Comparison of ENCODE assay signal across 8 cellular contexts in genomic region chr15:60585743-60586708, GRCh38.
A peak's percentile ranks its signal among the peaks of the same experiment; 100 is the strongest.
DNase-seq lines count a peak whose midpoint lies in the region; ATAC-seq and TF ChIP-seq lines count a peak whose summit lies in the region.

No MANE protein-coding gene starts in this region.

- no peaks in the 10 kb centered on the region for H3K9me3 Mint-ChIP-seq in activated CD4-positive, alpha-beta memory T cell treated with anti-CD3 and anti-CD28 coated beads for 36 hours
- no peaks in the 10 kb centered on the region for H3K9me3 Mint-ChIP-seq in natural killer cell

- CTCF ChIA-PET in activated CD4-positive, alpha-beta memory T cell treated with anti-CD3 and anti-CD28 coated beads for 36 hours (lab: Charles Lee): interaction anchor here (0.7 to 11.8 kb wide), 61 partner anchors 9 to 1248 kb away, joined by 3 to 147 read pairs (median 4); no protein-coding TSS in a partner anchor

- DNase-seq in DMS153 treated with DMSO at 0.1 percent for 48 hours (lab: John Stamatoyannopoulos, UW; ENCODE audit: unreplicated experiment): peak; percentile 41
- DNase-seq in NCI-H524 (lab: John Stamatoyannopoulos, UW): peak; percentile 55 to 77
- peak; percentile 69 for DNase-seq in activated CD4-positive, alpha-beta memory T cell treated with anti-CD3 and anti-CD28 coated beads for 36 hours
- DNase-seq in esophagus squamous epithelium (lab: John Stamatoyannopoulos, UW): no peak
- DNase-seq in natural killer cell: no peak

- peaks cover 16% of the 10 kb centered on the region for H3K36me3 Mint-ChIP-seq in activated CD4-positive, alpha-beta memory T cell treated with anti-CD3 and anti-CD28 coated beads for 36 hours
- H3K36me3 Mint-ChIP-seq in natural killer cell: peaks cover 4% of the 10 kb centered on the region

- POLR2A ChIA-PET in activated CD4-positive, alpha-beta memory T cell treated with anti-CD3 and anti-CD28 coated beads for 36 hours (lab: Charles Lee): interaction anchor here (1.0 to 2.6 kb wide), 4 partner anchors 13 to 46 kb away, joined by 3 to 41 read pairs (median 5); no protein-coding TSS in a partner anchor

- TF ChIP-seq POLR2A in esophagus squamous epithelium (IDR thresholded peaks at IDR 0.05): no peak

- WGBS in esophagus squamous epithelium, 2 donors: 16 to 20% methylated on average over 6 of the region's 6 CpGs

- peaks cover 78% of the 10 kb centered on the region for H3K4me1 Mint-ChIP-seq in activated CD4-positive, alpha-beta memory T cell treated with anti-CD3 and anti-CD28 coated beads for 36 hours (ENCODE audit: low read depth)
- peaks cover 89 to 95% of the 10 kb centered on the region in 2 donors for H3K4me1 Mint-ChIP-seq in natural killer cell

- H3K4me3 Mint-ChIP-seq in activated CD4-positive, alpha-beta memory T cell treated with anti-CD3 and anti-CD28 coated beads for 36 hours: peak overlapping the region; percentile 63
- peak overlapping the region; percentile 97 for H3K4me3 Mint-ChIP-seq in natural killer cell

- peak overlapping the region; percentile 10 to 68 (median 40) for H3K27ac ChIP-seq in esophagus squamous epithelium

- intact Hi-C loops in activated CD4-positive, alpha-beta memory T cell treated with anti-CD3 and anti-CD28 coated beads for 36 hours (cut with micrococcal nuclease): loop anchor here (1.0 to 10.0 kb wide), 9 partner anchors 17 to 1249 kb away; no protein-coding TSS in a partner anchor
- intact Hi-C loops in esophagus squamous epithelium (cut with DNase I) (loop anchor here (10.0 kb wide), 1 partner anchor 469 kb away; no protein-coding TSS in a partner anchor), natural killer cell (cut with micrococcal nuclease) (loop anchor here (1.0 to 10.0 kb wide), 5 partner anchors 37 to 1249 kb away; no protein-coding TSS in a partner anchor)

- TF ChIP-seq CTCF in esophagus squamous epithelium (IDR thresholded peaks at IDR 0.05): peak; percentile 85 to 96 (median 88)
- TF ChIP-seq CTCF in natural killer cell (IDR thresholded peaks at IDR 0.05): peak; percentile 92

- peak overlapping the region; percentile 67 for H3K27ac Mint-ChIP-seq in activated CD4-positive, alpha-beta memory T cell treated with anti-CD3 and anti-CD28 coated beads for 36 hours
- H3K27ac Mint-ChIP-seq in natural killer cell: peak overlapping the region; percentile 93

- no peaks in the 10 kb centered on the region for H3K9me3 ChIP-seq in esophagus squamous epithelium

- H3K27me3 Mint-ChIP-seq in activated CD4-positive, alpha-beta memory T cell treated with anti-CD3 and anti-CD28 coated beads for 36 hours: no peaks in the 10 kb centered on the region
- H3K27me3 Mint-ChIP-seq in natural killer cell (ENCODE audit: low read depth in 2 of 2): no peaks in the 10 kb centered on the region

- peaks cover 10 to 92% (median 22%) of the 10 kb centered on the region in 3 donors for H3K4me1 ChIP-seq in esophagus squamous epithelium

- ATAC-seq in HG03280 (IDR thresholded peaks at IDR 0.05; ENCODE audit: unreplicated experiment): peak; percentile 31
- peak; percentile 18 to 59 (median 33) for ATAC-seq in natural killer cell
- ATAC-seq in HG03442 (IDR thresholded peaks at IDR 0.05; ENCODE audit: unreplicated experiment): no peak
- no peak for ATAC-seq in HG03097 (IDR thresholded peaks at IDR 0.05; ENCODE audit: low FRiP score, unreplicated experiment)

- H3K4me3 ChIP-seq in esophagus squamous epithelium: no peak overlapping the region

- no peaks in the 10 kb centered on the region for H3K27me3 ChIP-seq in esophagus squamous epithelium

- H3K36me3 ChIP-seq in esophagus squamous epithelium: no peaks in the 10 kb centered on the region

Comparison
In these comparisons a context has a peak if more than half of its experiments do, and no peak if none do; other contexts are left out.
1. DNase-seq: peak in DMS153 treated with DMSO at 0.1 percent for 48 hours (single experiment), NCI-H524 (2 of 2) and activated CD4-positive, alpha-beta memory T cell treated with anti-CD3 and anti-CD28 coated beads for 36 hours (single experiment); none in esophagus squamous epithelium (single experiment) and natural killer cell (single experiment).
2. ATAC-seq: peak in HG03280 (single experiment) and natural killer cell (3 of 3); none in HG03442 (single experiment) and HG03097 (single experiment).